In genomic region chrX:63408050-63408449, GRCh38 we compare ENCODE assay signal across 2 cellular contexts.
TF ChIP-seq lines count a peak whose summit lies in the region.

No MANE protein-coding gene starts in this region.

TF ChIP-seq in GM23338, 12 proteins besides CTCF, POLR2A, EP300 and RAD21:
- TF ChIP-seq NANOG (IDR thresholded peaks at IDR 0.05; ENCODE audit: borderline replicate concordance), result peak; percentile 80
- TF ChIP-seq POLR2AphosphoS5 (IDR thresholded peaks at IDR 0.05; ENCODE audit: low read depth), result no peak

TF ChIP-seq in H1, 55 proteins besides CTCF, POLR2A, EP300 and RAD21:
- TF ChIP-seq JUND (IDR thresholded peaks at IDR 0.05; ENCODE audit: low read length) (no peak), NANOG (IDR thresholded peaks at IDR 0.05; ENCODE audit: insufficient read depth, low read depth, low read length, poor library complexity, severe bottlenecking) (peak; percentile 64), POU5F1 (IDR thresholded peaks at IDR 0.05; ENCODE audit: low read depth, low read length) (peak; percentile 57; the same call in 1 of the 2 replicates)
